In the genomic region with DNA sequence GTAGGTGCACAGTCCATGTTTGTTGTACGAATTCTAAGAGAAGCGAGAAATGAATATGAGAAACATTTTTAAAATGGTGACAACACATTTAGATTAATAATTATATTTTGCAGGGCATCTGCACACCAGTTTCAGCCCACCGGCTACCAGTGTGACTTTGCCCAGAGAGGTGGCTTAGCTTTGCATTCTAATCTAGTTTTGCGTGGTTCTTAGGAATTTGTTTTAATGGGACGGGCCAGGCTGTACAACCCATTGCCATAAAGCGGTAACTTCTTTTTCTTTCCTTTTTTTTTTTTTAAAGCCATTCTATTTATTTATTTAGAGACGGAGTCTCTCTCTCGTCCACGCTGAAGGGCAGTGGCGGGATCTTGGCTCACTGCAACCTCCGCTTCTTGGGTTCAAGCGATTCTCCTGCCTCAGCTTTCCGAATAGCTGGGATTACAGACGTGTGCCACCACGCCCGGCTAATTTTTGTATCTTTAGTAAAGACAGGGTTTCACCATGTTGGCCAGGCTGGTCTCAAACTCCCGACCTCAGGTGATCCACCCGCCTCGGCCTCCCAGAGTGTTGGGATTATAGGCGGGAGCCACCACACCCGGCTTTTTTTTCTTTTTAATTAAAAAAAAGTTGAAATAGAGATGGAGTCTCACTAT, we compare ENCODE assay signal across 9 cellular contexts. TPM values are rescaled to one million over a fixed set of nuclear protein-coding genes. Genes with fewer than 3 reads are reported as not detected.
DNase-seq lines count a peak whose midpoint lies in the region; ATAC-seq and TF ChIP-seq lines count a peak whose summit lies in the region.
"Had no signal": no experiment of that assay in that cellular context is flagged by ENCODE, and none has a peak within 500 bp of the region (broad histone marks: within the 10 kb centered on the region; RNA-seq: fewer than 3 reads in every experiment).

No MANE protein-coding gene starts in this region.

- peaks cover 12% of the 10 kb centered on the region for H4K20me1 ChIP-seq in BLaER1
- no peaks in the 10 kb centered on the region for H4K20me1 ChIP-seq in OCI-LY1 (ENCODE audit: insufficient read depth, low read length)

- H3K36me3 Mint-ChIP-seq in endodermal cell (ENCODE audit: low read depth) (peaks cover 32% of the 10 kb centered on the region), neural crest cell (ENCODE audit: low read depth) (peaks cover 22% of the 10 kb centered on the region)

- peaks cover 37% of the 10 kb centered on the region for H3K79me2 ChIP-seq in OCI-LY1 (ENCODE audit: insufficient read depth, low read length)

- peaks cover 10% of the 10 kb centered on the region for H3K27me3 Mint-ChIP-seq in endodermal cell (ENCODE audit: insufficient read depth)
- H3K27me3 Mint-ChIP-seq in neural crest cell (ENCODE audit: low read depth), result peaks cover 3% of the 10 kb centered on the region

- H2AFZ ChIP-seq in OCI-LY1 (ENCODE audit: low read length), result no peak overlapping the region

- WGBS in endodermal cell (ENCODE audit: insufficient coverage in 1 of 2, insufficient read length in 1 of 2), 2 experiments, result 76 to 78% methylated on average over 15 to 21 of the region's 21 CpGs

- H3K27me3 ChIP-seq in BLaER1, result no peaks in the 10 kb centered on the region
- H3K27me3 ChIP-seq in OCI-LY1 (ENCODE audit: insufficient read depth, low read length), result no peaks in the 10 kb centered on the region
- no peaks in the 10 kb centered on the region for H3K27me3 ChIP-seq in endodermal cell (ENCODE audit: control insufficient read depth, insufficient read depth, low read length, poor library complexity, severe bottlenecking)

- peaks cover 32% of the 10 kb centered on the region for H3K36me3 ChIP-seq in BLaER1
- H3K36me3 ChIP-seq in OCI-LY1 (ENCODE audit: insufficient read depth, low read length), result peaks cover 33% of the 10 kb centered on the region
- H3K36me3 ChIP-seq in endodermal cell (ENCODE audit: control insufficient read depth, insufficient read depth, low read length), result peaks cover 34% of the 10 kb centered on the region

- H3K9ac ChIP-seq in BLaER1 (peak overlapping the region; percentile 87), OCI-LY1 (ENCODE audit: low read length) (peak overlapping the region; percentile 89), endodermal cell (ENCODE audit: extremely low read depth, low read length, poor library complexity, severe bottlenecking) (peak overlapping the region; percentile 93)

- no peaks in the 10 kb centered on the region for H3K9me2 ChIP-seq in OCI-LY1 (ENCODE audit: low read depth, low read length)

- ATAC-seq in GM21447 (IDR thresholded peaks at IDR 0.05; ENCODE audit: unreplicated experiment), result no peak
- no peak for ATAC-seq in HG03378 (IDR thresholded peaks at IDR 0.05; ENCODE audit: unreplicated experiment)

- TF ChIP-seq CTCF in OCI-LY1 (IDR thresholded peaks at IDR 0.05; ENCODE audit: low read length), result no peak
- no peak for TF ChIP-seq CTCF in endodermal cell (conservative IDR thresholded peaks at IDR 0.05)
- no peak for TF ChIP-seq CTCF in neural crest cell (conservative IDR thresholded peaks at IDR 0.05)

- DNase-seq in endodermal cell, result no peak
- no peak for DNase-seq in neural crest cell (ENCODE audit: low read depth, low spot score)
- DNase-seq in nucleus accumbens (lab: John Stamatoyannopoulos, UW), result no peak
- DNase-seq in DMS79 (lab: John Stamatoyannopoulos, UW), result no peak

- H3K4me1 Mint-ChIP-seq in endodermal cell (peaks cover 10% of the 10 kb centered on the region), neural crest cell (peaks cover 32% of the 10 kb centered on the region)

- peak overlapping the region; percentile 74 for H3K4me3 Mint-ChIP-seq in endodermal cell
- H3K4me3 Mint-ChIP-seq in neural crest cell, result peak overlapping the region; percentile 95

- H3K27ac Mint-ChIP-seq in endodermal cell, result peak overlapping the region; percentile 98
- H3K27ac Mint-ChIP-seq in neural crest cell (ENCODE audit: unreplicated experiment), result peak overlapping the region; percentile 75

- peaks cover 21% of the 10 kb centered on the region for H3K9me3 Mint-ChIP-seq in endodermal cell
- peaks cover 7% of the 10 kb centered on the region for H3K9me3 Mint-ChIP-seq in neural crest cell

- H3K4me3 ChIP-seq in BLaER1 (peak overlapping the region; percentile 74), OCI-LY1 (ENCODE audit: low read depth, low read length, poor library complexity, severe bottlenecking) (peak overlapping the region; percentile 86), endodermal cell (ENCODE audit: low read length) (peak overlapping the region; percentile 95)

- no peaks in the 10 kb centered on the region for H3F3A ChIP-seq in OCI-LY1 (ENCODE audit: insufficient read depth, low read length)

- H3K9me3 ChIP-seq in BLaER1 (peaks cover 22% of the 10 kb centered on the region), OCI-LY1 (ENCODE audit: low read length) (no peaks in the 10 kb centered on the region), endodermal cell (ENCODE audit: control insufficient read depth, low read length) (peaks cover 25% of the 10 kb centered on the region)

- H3K4me2 ChIP-seq in BLaER1 (peak overlapping the region; percentile 93), OCI-LY1 (ENCODE audit: low read length) (peak overlapping the region; percentile 77)

- H3K27ac ChIP-seq in BLaER1, result peak overlapping the region; percentile 92
- peak overlapping the region; percentile 42 for H3K27ac ChIP-seq in OCI-LY1 (ENCODE audit: low read depth, low read length, poor library complexity, severe bottlenecking)
- H3K27ac ChIP-seq in endodermal cell (ENCODE audit: low read depth, low read length), result peak overlapping the region; percentile 86

- H3K4me1 ChIP-seq in BLaER1, result peaks cover 23% of the 10 kb centered on the region
- H3K4me1 ChIP-seq in OCI-LY1 (ENCODE audit: insufficient read depth, low read length, severe bottlenecking), result peaks cover 28% of the 10 kb centered on the region
- H3K4me1 ChIP-seq in endodermal cell (ENCODE audit: control insufficient read depth, insufficient read depth, low read length), result peaks cover 1% of the 10 kb centered on the region

RNA-seq across cellular contexts. Expression of gene MANBAL, which starts 0.8 kb away (rescaled TPM):
- total RNA-seq in endodermal cell (10 to 100 TPM; 44.4 to 49.9 TPM), neural crest cell (44.8 and 50.8 TPM in 2 replicates)
- 60.3 TPM for polyA plus RNA-seq in endodermal cell (2013, experiment 1 of 2)
- polyA plus RNA-seq in endodermal cell (2013, experiment 2 of 2), result 61.4 TPM

RNA-seq across cellular contexts. Expression of gene GHRH, which starts 28.7 kb away (rescaled TPM):
- total RNA-seq in endodermal cell (not detected), neural crest cell (not detected in 2 replicates)
- 0.78 TPM for polyA plus RNA-seq in endodermal cell (2013, experiment 1 of 2)
- not detected for polyA plus RNA-seq in endodermal cell (2013, experiment 2 of 2)
- total RNA-seq: lung microvascular endothelial cell had no signal

RNA-seq across cellular contexts. Expression of gene SRC, which starts 55.7 kb away (rescaled TPM):
- total RNA-seq in endodermal cell, result 100 to 1,000 TPM in 1 of 2 donors, 10 to 100 TPM in 1; 75.6 to 109 TPM
- 48.4 TPM for polyA plus RNA-seq in endodermal cell (2013, experiment 1 of 2)
- polyA plus RNA-seq in endodermal cell (2013, experiment 2 of 2), result 41.1 TPM
- 58.6 and 60.4 TPM in 2 replicates for total RNA-seq in neural crest cell

Comparison
In these comparisons a context has a peak if more than half of its experiments do, and no peak if none do; other contexts are left out.
1. H3K27ac ChIP-seq: peak in every context shown above with its lines; median percentile 92 in BLaER1; 86 in endodermal cell; 42 in OCI-LY1.